In the genomic region with DNA sequence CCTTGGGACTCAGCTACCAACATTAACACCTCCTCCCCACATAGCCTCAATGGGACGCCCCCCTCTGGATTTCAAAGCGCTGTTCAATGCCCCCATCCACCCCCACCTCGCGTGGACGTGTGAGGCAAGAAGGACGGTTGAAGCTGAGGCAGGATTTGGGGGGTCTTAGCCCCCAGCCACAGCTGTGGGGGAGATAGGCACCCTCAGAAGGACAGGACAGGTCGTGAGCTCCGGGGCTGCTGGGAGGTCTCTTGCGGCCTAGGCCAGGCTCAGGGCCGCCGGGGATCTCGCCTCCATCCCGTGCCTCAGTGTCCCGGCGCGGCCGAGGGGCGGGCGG, we compare ENCODE assay signal across 1 cellular context.
TF ChIP-seq lines count a peak whose summit lies in the region.

No MANE protein-coding gene starts in this region.

TF ChIP-seq in H1, 55 proteins besides CTCF, POLR2A, EP300 and RAD21:
- TF ChIP-seq BACH1 (IDR thresholded peaks at IDR 0.05; ENCODE audit: low read length) (no peak), SUZ12 (IDR thresholded peaks at IDR 0.05; ENCODE audit: low read length) (peak; percentile 13; the same call in 1 of the 2 replicates), PHF8 (conservative IDR thresholded peaks at IDR 0.05; ENCODE audit: low read depth, low read length) (0 out of 2 replicates have a peak, but pooled peaks have one; percentile 7), KDM4A (IDR thresholded peaks at IDR 0.05; ENCODE audit: low read depth, low read length, severe bottlenecking) (peak; percentile 2), POLR2AphosphoS5 (IDR thresholded peaks at IDR 0.05; ENCODE audit: low read depth, low read length) (no peak)
